17 cellular contexts compared by ENCODE assay signal in genomic region chr13:99144306-99144705, GRCh38. TPM values are rescaled to one million over a fixed set of nuclear protein-coding genes. Genes with fewer than 3 reads are reported as not detected.
DNase-seq lines count a peak whose midpoint lies in the region; ATAC-seq and TF ChIP-seq lines count a peak whose summit lies in the region.
"Had no signal": no experiment of that assay in that cellular context is flagged by ENCODE, and none has a peak within 500 bp of the region (broad histone marks: within the 10 kb centered on the region; RNA-seq: fewer than 3 reads in every experiment).

No MANE protein-coding gene starts in this region.

- H3K4me1 ChIP-seq in MM.1S (ENCODE audit: low read length), result peaks cover 8% of the 10 kb centered on the region
- H3K4me1 ChIP-seq in naive thymus-derived CD4-positive, alpha-beta T cell (ENCODE audit: control insufficient read depth in 2 of 2, insufficient read depth in 2 of 2, low read length in 2 of 2), result no peaks in the 10 kb centered on the region
- H3K4me1 ChIP-seq: heart left ventricle, Peyer's patch, right atrium auricular region had no signal

- CTCF ChIA-PET in naive thymus-derived CD4-positive, alpha-beta T cell (lab: Charles Lee), result no interaction called here

- H3K9ac ChIP-seq in MM.1S (ENCODE audit: low read length), result no peak overlapping the region

- H3K79me2 ChIP-seq in MM.1S (ENCODE audit: low read length), result no peaks in the 10 kb centered on the region

- no peak overlapping the region for H2AFZ ChIP-seq in MM.1S (ENCODE audit: low read length)

- TF ChIP-seq CTCF in MM.1S (IDR thresholded peaks at IDR 0.05; ENCODE audit: low read length) (no peak), HFFc6 (IDR thresholded peaks at IDR 0.05) (no peak), glutamatergic neuron (IDR thresholded peaks at IDR 0.05; ENCODE audit: partially characterized antibody, unreplicated experiment) (no peak)

- no peaks in the 10 kb centered on the region for H3K36me3 ChIP-seq in MM.1S (replicated peaks; ENCODE audit: insufficient read depth, low read length)
- no peaks in the 10 kb centered on the region for H3K36me3 ChIP-seq in naive thymus-derived CD4-positive, alpha-beta T cell (ENCODE audit: control insufficient read depth in 2 of 3, insufficient read depth in 3 of 3, low read length in 3 of 3)
- H3K36me3 ChIP-seq: heart left ventricle, Peyer's patch, right atrium auricular region had no signal

- peaks cover 0 to 5% (median 0%) of the 10 kb centered on the region in 5 donors for H3K36me3 Mint-ChIP-seq in naive thymus-derived CD4-positive, alpha-beta T cell
- H3K36me3 Mint-ChIP-seq in HFFc6 (ENCODE audit: low read depth) (no peaks in the 10 kb centered on the region), glutamatergic neuron (ENCODE audit: unreplicated experiment) (peaks cover 7% of the 10 kb centered on the region)
- H3K36me3 Mint-ChIP-seq: activated naive CD8-positive, alpha-beta T cell had no signal

- H3F3A ChIP-seq in MM.1S (ENCODE audit: insufficient read depth, low read length), result no peaks in the 10 kb centered on the region; the same call in 1 of the 2 replicates

- intact Hi-C loops in naive thymus-derived CD4-positive, alpha-beta T cell (cut with micrococcal nuclease), result no loop called here

- no peak overlapping the region for H3K4me3 Mint-ChIP-seq in naive thymus-derived CD4-positive, alpha-beta T cell
- H3K4me3 Mint-ChIP-seq in HFFc6 (no peak overlapping the region), glutamatergic neuron (ENCODE audit: unreplicated experiment) (no peak overlapping the region)
- H3K4me3 Mint-ChIP-seq: activated CD8-positive, alpha-beta memory T cell treated with anti-CD3 and anti-CD28 coated beads, Interleukin-2, amount 10 ng/mL, durations not matched to agents 7 days and 5 days; activated naive CD8-positive, alpha-beta T cell; central memory CD8-positive, alpha-beta T cell; naive B cell had no signal

- H3K4me3 ChIP-seq in MM.1S (ENCODE audit: low read length), result no peak overlapping the region
- no peak overlapping the region for H3K4me3 ChIP-seq in naive thymus-derived CD4-positive, alpha-beta T cell (ENCODE audit: low read length)
- H3K4me3 ChIP-seq: heart left ventricle, Peyer's patch, right atrium auricular region had no signal

- no peaks in the 10 kb centered on the region for H3K9me3 ChIP-seq in MM.1S (replicated peaks; ENCODE audit: insufficient read depth, low read length)
- H3K9me3 ChIP-seq in naive thymus-derived CD4-positive, alpha-beta T cell (ENCODE audit: control insufficient read depth in 2 of 3, low read length in 3 of 3), result no peaks in the 10 kb centered on the region
- H3K9me3 ChIP-seq: Peyer's patch had no signal

- peak overlapping the region; percentile 58 for H3K4me2 ChIP-seq in MM.1S (ENCODE audit: low read depth, low read length)

- DNase-seq in MM.1S, result peak; percentile 83
- DNase-seq in naive thymus-derived CD4-positive, alpha-beta T cell, result no peak
- no peak for DNase-seq in HFFc6
- DNase-seq in SHP77 (lab: John Stamatoyannopoulos, UW), result no peak
- DNase-seq in glutamatergic neuron, result no peak
- no peak for DNase-seq in NCI-H2107 treated with DMSO at 0.1 percent for 48 hours (lab: John Stamatoyannopoulos, UW; ENCODE audit: unreplicated experiment)
- DNase-seq: activated CD8-positive, alpha-beta memory T cell treated with anti-CD3 and anti-CD28 coated beads, Interleukin-2, amount 10 ng/mL, durations not matched to agents 7 days and 5 days; Calu3; heart left ventricle; left cardiac atrium; naive B cell; Peyer's patch had no signal

- POLR2A ChIA-PET in naive thymus-derived CD4-positive, alpha-beta T cell (lab: Charles Lee), result no interaction called here

- peak overlapping the region; percentile 17; the same call in 1 of the 2 replicates for H3K27ac ChIP-seq in MM.1S (ENCODE audit: low read length)
- H3K27ac ChIP-seq in naive thymus-derived CD4-positive, alpha-beta T cell (ENCODE audit: low read depth, low read length), result no peak overlapping the region
- H3K27ac ChIP-seq: heart left ventricle, Peyer's patch, right atrium auricular region had no signal

- H3K27ac Mint-ChIP-seq in naive thymus-derived CD4-positive, alpha-beta T cell, result no peak overlapping the region
- no peak overlapping the region for H3K27ac Mint-ChIP-seq in HFFc6
- H3K27ac Mint-ChIP-seq in glutamatergic neuron (ENCODE audit: unreplicated experiment), result no peak overlapping the region
- H3K27ac Mint-ChIP-seq: activated CD8-positive, alpha-beta memory T cell treated with anti-CD3 and anti-CD28 coated beads, Interleukin-2, amount 10 ng/mL, durations not matched to agents 7 days and 5 days; activated naive CD8-positive, alpha-beta T cell had no signal

- H3K27me3 Mint-ChIP-seq in naive thymus-derived CD4-positive, alpha-beta T cell, result peaks cover 0 to 28% (median 9%) of the 10 kb centered on the region in 5 donors
- H3K27me3 Mint-ChIP-seq in HFFc6 (ENCODE audit: insufficient read depth) (peaks cover 12% of the 10 kb centered on the region), glutamatergic neuron (ENCODE audit: unreplicated experiment) (no peaks in the 10 kb centered on the region)
- H3K27me3 Mint-ChIP-seq: central memory CD8-positive, alpha-beta T cell had no signal

- ATAC-seq in GM18520 (IDR thresholded peaks at IDR 0.05; ENCODE audit: unreplicated experiment) (peak; percentile 65), HG02759 (IDR thresholded peaks at IDR 0.05; ENCODE audit: unreplicated experiment) (peak; percentile 71)
- peak; percentile 51 for ATAC-seq in naive thymus-derived CD4-positive, alpha-beta T cell
- ATAC-seq: activated CD8-positive, alpha-beta memory T cell treated with anti-CD3 and anti-CD28 coated beads, Interleukin-2, amount 10 ng/mL, durations not matched to agents 7 days and 5 days; heart left ventricle; left cardiac atrium had no signal

- no peaks in the 10 kb centered on the region for H3K9me2 ChIP-seq in MM.1S (replicated peaks; ENCODE audit: insufficient read depth, low read length)

- peaks cover 0 to 6% (median 2%) of the 10 kb centered on the region in 11 donors for H3K9me3 Mint-ChIP-seq in naive thymus-derived CD4-positive, alpha-beta T cell
- H3K9me3 Mint-ChIP-seq in HFFc6 (peaks cover 8% of the 10 kb centered on the region; the same call in 1 of the 2 replicates), glutamatergic neuron (ENCODE audit: unreplicated experiment) (peaks cover 6% of the 10 kb centered on the region)
- H3K9me3 Mint-ChIP-seq: central memory CD8-positive, alpha-beta T cell had no signal

- peaks cover 0 to 8% (median 0%) of the 10 kb centered on the region in 7 donors for H3K4me1 Mint-ChIP-seq in naive thymus-derived CD4-positive, alpha-beta T cell
- H3K4me1 Mint-ChIP-seq in HFFc6 (ENCODE audit: low read depth) (0 out of 2 replicates have a peak, but pooled peaks cover 2% of the 10 kb centered on the region), glutamatergic neuron (ENCODE audit: low read depth, unreplicated experiment) (no peaks in the 10 kb centered on the region)
- H3K4me1 Mint-ChIP-seq: central memory CD8-positive, alpha-beta T cell had no signal

- no peaks in the 10 kb centered on the region for H4K20me1 ChIP-seq in MM.1S (ENCODE audit: insufficient read depth, low read length)

- 0 out of 2 replicates have a peak, but pooled peaks cover 4% of the 10 kb centered on the region for H3K27me3 ChIP-seq in MM.1S (replicated peaks; ENCODE audit: insufficient read depth, low read length)
- no peaks in the 10 kb centered on the region for H3K27me3 ChIP-seq in naive thymus-derived CD4-positive, alpha-beta T cell (ENCODE audit: control insufficient read depth in 2 of 2, insufficient read depth in 2 of 2, low read length in 2 of 2)
- H3K27me3 ChIP-seq: Peyer's patch, right atrium auricular region had no signal

RNA-seq across cellular contexts. Expression of gene UBAC2, which starts 56.3 kb away (rescaled TPM):
- 100 to 1,000 TPM in 2 of 5 experiments, 10 to 100 TPM in 3; 63.3 to 114 (median 90.2) TPM for total RNA-seq in naive thymus-derived CD4-positive, alpha-beta T cell
- polyA plus RNA-seq in naive thymus-derived CD4-positive, alpha-beta T cell, result 100 to 1,000 TPM; 142 TPM
- total RNA-seq in HFFc6 (2021; fragmentation: NEBNext Ultra II Directional; extraction: Animal tissue kit (Norgen Biotek cat#: 25700)), result 10 to 100 TPM; 38.8 to 53.5 (median 46.4) TPM
- total RNA-seq in glutamatergic neuron (ENCODE audit: unreplicated experiment), result 33.3 TPM
